Comparison of ENCODE assay signal across 2 cellular contexts in the genomic region with DNA sequence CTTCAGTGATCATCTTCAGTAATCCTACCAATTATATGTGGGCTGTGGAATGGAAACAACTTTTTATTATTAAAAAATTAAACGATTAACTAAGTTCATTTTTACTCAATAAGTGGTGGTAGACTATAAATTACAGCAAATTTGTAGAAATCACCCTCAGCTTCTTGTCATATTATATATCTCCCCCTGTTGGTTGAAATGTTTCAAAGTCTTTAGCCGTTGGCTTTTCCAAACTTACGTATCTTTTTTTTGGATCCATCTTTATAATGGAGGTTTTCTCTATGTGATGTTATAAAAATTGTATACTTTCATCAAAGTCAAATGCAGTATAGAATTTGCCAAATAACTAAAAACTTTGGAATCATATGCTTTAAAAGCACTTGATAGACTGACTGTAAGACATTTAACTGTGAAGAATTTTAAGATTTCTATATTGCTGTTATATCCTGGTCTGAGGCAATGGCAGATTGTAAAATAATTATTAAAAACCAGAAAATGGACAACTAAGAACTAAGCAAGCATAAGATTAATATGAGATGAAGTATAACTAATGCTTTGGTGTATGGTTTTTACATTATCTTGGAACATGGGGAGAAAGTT.
TF ChIP-seq lines count a peak whose summit lies in the region.

No MANE protein-coding gene starts in this region.

TF ChIP-seq in Ishikawa, 13 proteins besides CTCF, POLR2A, EP300 and RAD21:
- TF ChIP-seq EGR1 (IDR thresholded peaks at IDR 0.05) (no peak), TCF12 (IDR thresholded peaks at IDR 0.05; ENCODE audit: low read depth) (no peak), YY1 (IDR thresholded peaks at IDR 0.05; ENCODE audit: low read depth) (no peak)

TF ChIP-seq in HepG2, 621 proteins besides CTCF, POLR2A, EP300 and RAD21:
- peak; percentile 16; the same call in 1 of the 2 replicates for TF ChIP-seq SMC3 (IDR thresholded peaks at IDR 0.05; ENCODE audit: low read length)
- peak; percentile 23; the same call in 1 of the 2 replicates for TF ChIP-seq STAG1 (CRISPR knock-in tag; IDR thresholded peaks at IDR 0.05)
- TF ChIP-seq SKI (IDR thresholded peaks at IDR 0.05; ENCODE audit: partially characterized antibody) = no peak
